16 cellular contexts compared by ENCODE assay signal in genomic region chr3:171565671-171566070, GRCh38.
DNase-seq lines count a peak whose midpoint lies in the region; ATAC-seq and TF ChIP-seq lines count a peak whose summit lies in the region.
"Had no signal": no experiment of that assay in that cellular context is flagged by ENCODE, and none has a peak within 500 bp of the region (broad histone marks: within the 10 kb centered on the region; RNA-seq: fewer than 3 reads in every experiment).

No MANE protein-coding gene starts in this region.

- H3K4me3 ChIP-seq in breast epithelium = no peak overlapping the region
- H3K4me3 ChIP-seq in fibroblast of lung (replicated peaks in 1 of 4; ENCODE audit: control extremely low read depth in 1 of 4, insufficient read depth in 1 of 4, low read depth in 3 of 4, low read length in 4 of 4) = no peak overlapping the region
- H3K4me3 ChIP-seq: ovary had no signal

- BruUV-seq in MCF 10A (replicated peaks; lab: Mats Ljungman, UMichigan) = no TSS peak

- ATAC-seq in GM19023 (IDR thresholded peaks at IDR 0.05; ENCODE audit: unreplicated experiment) (no peak), GM21367 (IDR thresholded peaks at IDR 0.05; ENCODE audit: unreplicated experiment) (no peak), HG03457 (IDR thresholded peaks at IDR 0.05; ENCODE audit: unreplicated experiment) (no peak), omental fat pad (ENCODE audit: low FRiP score) (no peak)
- ATAC-seq: activated T-cell treated with anti-CD3 and anti-CD28 coated beads, Interleukin-2, amount 50 U/mL, for 4 hours had no signal

- H3K27ac ChIP-seq in breast epithelium (no peak overlapping the region), fibroblast of lung (ENCODE audit: insufficient read depth, low read length) (no peak overlapping the region)
- H3K27ac ChIP-seq: ovary had no signal

- no peak overlapping the region for H3K9ac ChIP-seq in fibroblast of lung (ENCODE audit: insufficient read depth, low read length)

- POLR2A ChIA-PET in MCF 10A (lab: Yijun Ruan, JAX) = interaction anchor here (0.6 to 2.1 kb wide), 4 partner anchors 97 to 516 kb away, joined by 3 to 9 read pairs (median 4); partner anchors contain the start of gene TNIK

- TF ChIP-seq POLR2A in breast epithelium (IDR thresholded peaks at IDR 0.05) = no peak

- no peaks in the 10 kb centered on the region for H4K20me1 ChIP-seq in fibroblast of lung (ENCODE audit: control insufficient read depth, extremely low read depth, insufficient read depth, low read length)

- H3K4me3 Mint-ChIP-seq in MCF 10A (ENCODE audit: unreplicated experiment) = no peak overlapping the region
- H3K4me3 Mint-ChIP-seq: activated T-cell treated with anti-CD3 and anti-CD28 coated beads, Interleukin-2, amount 50 U/mL, for 4 hours; endodermal cell had no signal

- H3K9me3 ChIP-seq in breast epithelium (no peaks in the 10 kb centered on the region), fibroblast of lung (ENCODE audit: control insufficient read depth, insufficient read depth, low read depth, low read length) (no peaks in the 10 kb centered on the region)
- H3K9me3 ChIP-seq: BE2C, ovary had no signal

- H3K36me3 ChIP-seq in breast epithelium = no peaks in the 10 kb centered on the region
- no peaks in the 10 kb centered on the region for H3K36me3 ChIP-seq in fibroblast of lung (ENCODE audit: control insufficient read depth, insufficient read depth, low read length)
- H3K36me3 ChIP-seq: BE2C, ovary had no signal

- intact Hi-C loops in MCF 10A (cut with micrococcal nuclease) (loop anchor here (1.0 to 2.0 kb wide), 3 partner anchors 105 to 515 kb away; partner anchors contain the start of gene TNIK), breast epithelium (cut with DNase I; ENCODE audit: low total_unique reads) (no loop called here)

- H3K36me3 Mint-ChIP-seq in MCF 10A (ENCODE audit: insufficient read depth, unreplicated experiment) = no peaks in the 10 kb centered on the region

- no peaks in the 10 kb centered on the region for H3K79me2 ChIP-seq in fibroblast of lung (ENCODE audit: control insufficient read depth, insufficient read depth, low read length)

- peaks cover 5% of the 10 kb centered on the region for H3K9me3 Mint-ChIP-seq in MCF 10A (ENCODE audit: unreplicated experiment)
- H3K9me3 Mint-ChIP-seq: activated T-cell treated with anti-CD3 and anti-CD28 coated beads, Interleukin-2, amount 50 U/mL, for 4 hours had no signal

- H3K4me1 ChIP-seq in breast epithelium (no peaks in the 10 kb centered on the region), fibroblast of lung (ENCODE audit: control insufficient read depth, extremely low read depth, insufficient read depth, low read length) (peaks cover 4% of the 10 kb centered on the region)

- no peaks in the 10 kb centered on the region for H3K27me3 ChIP-seq in breast epithelium
- H3K27me3 ChIP-seq in fibroblast of lung (ENCODE audit: control insufficient read depth, insufficient read depth, low read length) = no peaks in the 10 kb centered on the region
- H3K27me3 ChIP-seq: BE2C, ovary had no signal

- H3K27ac Mint-ChIP-seq in MCF 10A (ENCODE audit: low read depth, unreplicated experiment) = no peak overlapping the region
- H3K27ac Mint-ChIP-seq: endodermal cell had no signal

- no peaks in the 10 kb centered on the region for H3K4me1 Mint-ChIP-seq in MCF 10A (ENCODE audit: insufficient read depth, unreplicated experiment)

- TF ChIP-seq CTCF in MCF 10A (IDR thresholded peaks at IDR 0.05; ENCODE audit: unreplicated experiment) = no peak
- no peak for TF ChIP-seq CTCF in breast epithelium (IDR thresholded peaks at IDR 0.05)
- no peak for TF ChIP-seq CTCF in fibroblast of lung (conservative IDR thresholded peaks at IDR 0.05 in 1 of 2, IDR thresholded peaks at IDR 0.05 in 1 of 2; ENCODE audit: low read depth in 1 of 2, low read length in 2 of 2)
- TF ChIP-seq CTCF in omental fat pad (IDR thresholded peaks at IDR 0.05) = no peak

- H3K27me3 Mint-ChIP-seq in MCF 10A (ENCODE audit: insufficient read depth, unreplicated experiment) = no peaks in the 10 kb centered on the region

- no peak overlapping the region for H2AFZ ChIP-seq in fibroblast of lung (ENCODE audit: low read length)

- DNase-seq in MCF 10A (ENCODE audit: unreplicated experiment) (peak; percentile 10), breast epithelium (ENCODE audit: low spot score in 2 of 2) (no peak), NCI-H446 treated with DMSO at 0.1 percent for 48 hours (lab: John Stamatoyannopoulos, UW) (peak; percentile 66), fibroblast of lung (ENCODE audit: low read depth in 2 of 2) (peak; percentile 11 to 55), omental fat pad (ENCODE audit: low spot score) (no peak)
- DNase-seq: activated CD4-positive, alpha-beta T cell treated with anti-CD3 and anti-CD28 coated beads for 4 hours; activated T-cell treated with anti-CD3 and anti-CD28 coated beads, Interleukin-2, amount 50 U/mL, for 4 hours; BE2C; endodermal cell; hippocampal formation; mammary epithelial cell; ovary; SW 1271 had no signal

- H3K4me2 ChIP-seq in fibroblast of lung (ENCODE audit: extremely low read depth, insufficient read depth, low read length) = peak overlapping the region; percentile 4

- CTCF ChIA-PET in MCF 10A (lab: Yijun Ruan, JAX) = interaction anchor here (0.6 to 4.9 kb wide), 35 partner anchors 8 to 753 kb away, joined by 3 to 64 read pairs (median 5); no protein-coding TSS in a partner anchor

Comparison
In these comparisons a context has a peak if more than half of its experiments do, and no peak if none do; other contexts are left out.
1. DNase-seq: peak in MCF 10A (single experiment), NCI-H446 treated with DMSO at 0.1 percent for 48 hours (single experiment) and fibroblast of lung (2 of 2); none in breast epithelium (0 of 2) and omental fat pad (single experiment).